ENCODE assay signal across 10 cellular contexts in genomic region chr13:44312898-44313551, GRCh38.
A peak's percentile ranks its signal among the peaks of the same experiment; 100 is the strongest.
DNase-seq lines count a peak whose midpoint lies in the region; ATAC-seq, FAIRE-seq and TF ChIP-seq lines count a peak whose summit lies in the region.
"Had no signal": no experiment of that assay in that cellular context is flagged by ENCODE, and none has a peak within 500 bp of the region (broad histone marks: within the 10 kb centered on the region; RNA-seq: fewer than 3 reads in every experiment).

No MANE protein-coding gene starts in this region.

- H3K4me1 ChIP-seq in astrocyte (ENCODE audit: insufficient read depth, low read length): peaks cover 52% of the 10 kb centered on the region
- H3K4me1 ChIP-seq in HepG2 (ENCODE audit: insufficient read depth, low read length): no peaks in the 10 kb centered on the region
- no peaks in the 10 kb centered on the region for H3K4me1 ChIP-seq in spleen
- H3K4me1 ChIP-seq: adrenal gland had no signal

- peak overlapping the region; percentile 84 for H3K9ac ChIP-seq in astrocyte (ENCODE audit: low read length)
- no peak overlapping the region for H3K9ac ChIP-seq in HepG2 (ENCODE audit: insufficient read depth, low read depth, low read length)

- H3K27me3 Mint-ChIP-seq in HFFc6 (ENCODE audit: insufficient read depth) (peaks cover 8% of the 10 kb centered on the region), astrocyte (ENCODE audit: low read depth, unreplicated experiment) (peaks cover 9% of the 10 kb centered on the region)
- peaks cover 12% of the 10 kb centered on the region for H3K27me3 Mint-ChIP-seq in stimulated activated memory B cell treated with anti-CD40 and anti-IgM and Interleukin-4, amounts not matched to agents 10 μg/mL and 1 μg/mL and 100 μg/mL, for 72 hours

- FAIRE-seq in astrocyte (lab: Jason Lieb, UNC) (peak; percentile 95), HepG2 (lab: Jason Lieb, UNC) (no peak)

- in situ Hi-C loops in HepG2 (cut with HindIII; ENCODE audit: extremely low pct_ligation_motif_present, low pct_unique_long_range_greater_than_20kb): no loop called here

- no TSS peak for BruUV-seq in HepG2 (replicated peaks; lab: Mats Ljungman, UMichigan)

- DNase-seq in AG04450 (ENCODE audit: low read depth, low spot score) (peak; percentile 70), HFFc6 (peak; percentile 94), astrocyte (ENCODE audit: low read depth) (peak; percentile 97), HepG2 (ENCODE audit: low spot score) (peak; percentile 14), spleen (no peak), amygdala (lab: John Stamatoyannopoulos, UW) (no peak), NCI-H1694 treated with DMSO at 0.1 percent for 48 hours (lab: John Stamatoyannopoulos, UW) (no peak)
- DNase-seq: adrenal gland, T-cell had no signal

- H3K79me2 ChIP-seq in astrocyte (ENCODE audit: insufficient read depth, low read length) (no peaks in the 10 kb centered on the region), HepG2 (ENCODE audit: insufficient read depth, low read length) (no peaks in the 10 kb centered on the region)

- CTCF ChIA-PET in AG04450 (lab: Charles Lee) (no interaction called here), HepG2 (lab: Yijun Ruan, JAX; ENCODE audit: low intra/inter-chr PET ratio, low total read pairs) (no interaction called here)

- H4K20me1 ChIP-seq in astrocyte (ENCODE audit: insufficient read depth, low read length) (no peaks in the 10 kb centered on the region), HepG2 (ENCODE audit: insufficient read depth, low read length) (no peaks in the 10 kb centered on the region)

- intact Hi-C loops in HepG2 (cut with micrococcal nuclease; ENCODE audit: unreplicated experiment): no loop called here
- intact Hi-C loops in spleen (cut with DNase I; ENCODE audit: low total_unique reads): no loop called here

- 50% methylated on average over 2 of the region's 2 CpGs for WGBS in HepG2 (ENCODE audit: low lambda C conversion rate)
- 57 to 84% (median 70%) methylated on average over 2 of the region's 2 CpGs for WGBS in spleen, 5 donors

- H3K36me3 Mint-ChIP-seq in HFFc6 (ENCODE audit: low read depth): no peaks in the 10 kb centered on the region
- H3K36me3 Mint-ChIP-seq in astrocyte (ENCODE audit: low read depth, unreplicated experiment): no peaks in the 10 kb centered on the region
- H3K36me3 Mint-ChIP-seq in stimulated activated memory B cell treated with anti-CD40 and anti-IgM and Interleukin-4, amounts not matched to agents 10 μg/mL and 1 μg/mL and 100 μg/mL, for 72 hours: no peaks in the 10 kb centered on the region
- H3K36me3 Mint-ChIP-seq: T-cell had no signal

- TF ChIP-seq EP300 in HepG2 (IDR thresholded peaks at IDR 0.05; ENCODE audit: low read depth in 2 of 2, low read length in 2 of 2) (no peak), HepG2 (CRISPR knock-in tag; IDR thresholded peaks at IDR 0.05; ENCODE audit: borderline replicate concordance) (no peak)

- H3K4me1 Mint-ChIP-seq in HFFc6 (ENCODE audit: low read depth) (peaks cover 67% of the 10 kb centered on the region), astrocyte (ENCODE audit: low read depth, unreplicated experiment) (peaks cover 14% of the 10 kb centered on the region)
- no peaks in the 10 kb centered on the region for H3K4me1 Mint-ChIP-seq in stimulated activated memory B cell treated with anti-CD40 and anti-IgM and Interleukin-4, amounts not matched to agents 10 μg/mL and 1 μg/mL and 100 μg/mL, for 72 hours

- H3K27ac ChIP-seq in AG04450 (ENCODE audit: low read depth, low read length): peak overlapping the region; percentile 66
- peak overlapping the region; percentile 98 for H3K27ac ChIP-seq in astrocyte (ENCODE audit: low read depth, low read length)
- no peak overlapping the region for H3K27ac ChIP-seq in HepG2 (ENCODE audit: extremely low read length, insufficient read depth, low read length)
- H3K27ac ChIP-seq in spleen: no peak overlapping the region

- H2AFZ ChIP-seq in astrocyte (ENCODE audit: low read depth, low read length) (no peak overlapping the region), HepG2 (ENCODE audit: low read length) (no peak overlapping the region)

- no peak for TF ChIP-seq RAD21 in HepG2 (CRISPR knock-in tag; IDR thresholded peaks at IDR 0.05)

- POLR2A ChIA-PET in AG04450 (lab: Yijun Ruan, JAX) (interaction anchor here (1.0 to 1.4 kb wide), 2 partner anchors 55 to 124 kb away, joined by 3 to 6 read pairs; no protein-coding TSS in a partner anchor), HepG2 (lab: Yijun Ruan, JAX) (no interaction called here)

- H3K4me2 ChIP-seq in astrocyte (ENCODE audit: low read length): peak overlapping the region; percentile 75
- H3K4me2 ChIP-seq in HepG2 (ENCODE audit: low read depth, low read length): no peak overlapping the region

- no peaks in the 10 kb centered on the region for H3K9me3 ChIP-seq in AG04450 (ENCODE audit: control insufficient read depth, insufficient read depth, low read length)
- no peaks in the 10 kb centered on the region for H3K9me3 ChIP-seq in astrocyte (ENCODE audit: insufficient read depth, low read depth, low read length)
- no peaks in the 10 kb centered on the region for H3K9me3 ChIP-seq in HepG2 (ENCODE audit: low read length)
- no peaks in the 10 kb centered on the region for H3K9me3 ChIP-seq in spleen
- H3K9me3 ChIP-seq: adrenal gland had no signal

- H3K9me3 Mint-ChIP-seq in HFFc6 (no peaks in the 10 kb centered on the region), astrocyte (ENCODE audit: unreplicated experiment) (peaks cover 8% of the 10 kb centered on the region)
- H3K9me3 Mint-ChIP-seq in stimulated activated memory B cell treated with anti-CD40 and anti-IgM and Interleukin-4, amounts not matched to agents 10 μg/mL and 1 μg/mL and 100 μg/mL, for 72 hours: no peaks in the 10 kb centered on the region
- H3K9me3 Mint-ChIP-seq: T-cell had no signal

- TF ChIP-seq POLR2A in HepG2 (IDR thresholded peaks at IDR 0.05; ENCODE audit: insufficient read depth in 1 of 2, low read depth in 2 of 2, low read length in 2 of 2) (no peak), spleen (IDR thresholded peaks at IDR 0.05) (no peak)

- H3K27ac Mint-ChIP-seq in HFFc6 (peak overlapping the region; percentile 98), astrocyte (ENCODE audit: unreplicated experiment) (peak overlapping the region; percentile 42)
- H3K27ac Mint-ChIP-seq in stimulated activated memory B cell treated with anti-CD40 and anti-IgM and Interleukin-4, amounts not matched to agents 10 μg/mL and 1 μg/mL and 100 μg/mL, for 72 hours: no peak overlapping the region
- H3K27ac Mint-ChIP-seq: T-cell had no signal

- ATAC-seq in HepG2: no peak
- no peak for ATAC-seq in stimulated activated memory B cell treated with anti-CD40 and anti-IgM and Interleukin-4, amounts not matched to agents 10 μg/mL and 1 μg/mL and 100 μg/mL, for 72 hours
- ATAC-seq: T-cell had no signal

- H3K4me3 Mint-ChIP-seq in HFFc6 (peak overlapping the region; percentile 69), astrocyte (ENCODE audit: unreplicated experiment) (no peak overlapping the region)
- no peak overlapping the region for H3K4me3 Mint-ChIP-seq in stimulated activated memory B cell treated with anti-CD40 and anti-IgM and Interleukin-4, amounts not matched to agents 10 μg/mL and 1 μg/mL and 100 μg/mL, for 72 hours
- H3K4me3 Mint-ChIP-seq: T-cell had no signal

- H3K4me3 ChIP-seq in AG04450 (ENCODE audit: low read depth, low read length): no peak overlapping the region
- H3K4me3 ChIP-seq in astrocyte (ENCODE audit: insufficient read depth, low read depth, low read length): peak overlapping the region; percentile 8
- H3K4me3 ChIP-seq in HepG2 (replicated peaks in 1 of 3; ENCODE audit: insufficient read depth in 1 of 3, low read depth in 2 of 3, low read length in 3 of 3): no peak overlapping the region
- H3K4me3 ChIP-seq in spleen: no peak overlapping the region
- H3K4me3 ChIP-seq: adrenal gland had no signal

- H3K27me3 ChIP-seq in AG04450 (ENCODE audit: control insufficient read depth, insufficient read depth, low read length) (no peaks in the 10 kb centered on the region), astrocyte (ENCODE audit: insufficient read depth, low read length) (no peaks in the 10 kb centered on the region), HepG2 (ENCODE audit: control insufficient read depth in 1 of 2, insufficient read depth in 2 of 2, low read length in 2 of 2) (no peaks in the 10 kb centered on the region; a peak in 1 of 5 replicates), spleen (replicated peaks in 1 of 7) (peaks cover 0 to 5% (median 0%) of the 10 kb centered on the region in 7 donors)
- H3K27me3 ChIP-seq: adrenal gland had no signal

- H3K36me3 ChIP-seq in astrocyte (ENCODE audit: insufficient read depth, low read length) (no peaks in the 10 kb centered on the region), HepG2 (replicated peaks in 1 of 2; ENCODE audit: control insufficient read depth in 1 of 2, insufficient read depth in 2 of 2, low read length in 2 of 2) (no peaks in the 10 kb centered on the region), spleen (no peaks in the 10 kb centered on the region)
- H3K36me3 ChIP-seq: adrenal gland had no signal

- TF ChIP-seq CTCF in AG04450 (IDR thresholded peaks at IDR 0.05; ENCODE audit: low read depth, low read length): no peak
- no peak for TF ChIP-seq CTCF in HFFc6 (IDR thresholded peaks at IDR 0.05)
- no peak for TF ChIP-seq CTCF in astrocyte (IDR thresholded peaks at IDR 0.05; ENCODE audit: insufficient read depth, low read depth, low read length)
- no peak for TF ChIP-seq CTCF in HepG2 (CRISPR knock-in tag; IDR thresholded peaks at IDR 0.05)
- TF ChIP-seq CTCF in spleen (IDR thresholded peaks at IDR 0.05 in 8 of 11, conservative IDR thresholded peaks at IDR 0.05 in 3 of 11): no peak

TF ChIP-seq in HepG2, 621 proteins besides CTCF, POLR2A, EP300 and RAD21 (continues in another document):
- no peak for TF ChIP-seq ZNF607 (CRISPR knock-in tag; IDR thresholded peaks at IDR 0.05; ENCODE audit: borderline replicate concordance)
- TF ChIP-seq ZNF678 (CRISPR knock-in tag; IDR thresholded peaks at IDR 0.05): no peak
- no peak for TF ChIP-seq SMYD3 (CRISPR knock-in tag; IDR thresholded peaks at IDR 0.05)
- TF ChIP-seq TAF15 (IDR thresholded peaks at IDR 0.05; ENCODE audit: low read depth, low read length, poor library complexity, severe bottlenecking): no peak
- TF ChIP-seq, protein P1, sequence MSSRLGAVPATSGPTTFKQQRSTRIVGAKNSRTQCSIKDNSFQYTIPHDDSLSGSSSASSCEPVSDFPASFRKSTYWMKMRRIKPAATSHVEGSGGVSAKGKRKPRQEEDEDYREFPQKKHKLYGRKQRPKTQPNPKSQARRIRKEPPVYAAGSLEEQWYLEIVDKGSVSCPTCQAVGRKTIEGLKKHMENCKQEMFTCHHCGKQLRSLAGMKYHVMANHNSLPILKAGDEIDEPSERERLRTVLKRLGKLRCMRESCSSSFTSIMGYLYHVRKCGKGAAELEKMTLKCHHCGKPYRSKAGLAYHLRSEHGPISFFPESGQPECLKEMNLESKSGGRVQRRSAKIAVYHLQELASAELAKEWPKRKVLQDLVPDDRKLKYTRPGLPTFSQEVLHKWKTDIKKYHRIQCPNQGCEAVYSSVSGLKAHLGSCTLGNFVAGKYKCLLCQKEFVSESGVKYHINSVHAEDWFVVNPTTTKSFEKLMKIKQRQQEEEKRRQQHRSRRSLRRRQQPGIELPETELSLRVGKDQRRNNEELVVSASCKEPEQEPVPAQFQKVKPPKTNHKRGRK (CRISPR knock-in tag; IDR thresholded peaks at IDR 0.05): no peak

Comparison
In these comparisons a context has a peak if more than half of its experiments do, and no peak if none do; other contexts are left out.
1. DNase-seq: peak in AG04450 (single experiment), HFFc6 (single experiment), astrocyte (single experiment) and HepG2 (single experiment); none in spleen (single experiment), amygdala (0 of 56) and NCI-H1694 treated with DMSO at 0.1 percent for 48 hours (single experiment).
2. H3K27ac ChIP-seq: peak in AG04450 (single experiment) and astrocyte (single experiment); none in HepG2 (single experiment) and spleen (0 of 8).